34 cellular contexts compared by ENCODE assay signal in the genomic region with DNA sequence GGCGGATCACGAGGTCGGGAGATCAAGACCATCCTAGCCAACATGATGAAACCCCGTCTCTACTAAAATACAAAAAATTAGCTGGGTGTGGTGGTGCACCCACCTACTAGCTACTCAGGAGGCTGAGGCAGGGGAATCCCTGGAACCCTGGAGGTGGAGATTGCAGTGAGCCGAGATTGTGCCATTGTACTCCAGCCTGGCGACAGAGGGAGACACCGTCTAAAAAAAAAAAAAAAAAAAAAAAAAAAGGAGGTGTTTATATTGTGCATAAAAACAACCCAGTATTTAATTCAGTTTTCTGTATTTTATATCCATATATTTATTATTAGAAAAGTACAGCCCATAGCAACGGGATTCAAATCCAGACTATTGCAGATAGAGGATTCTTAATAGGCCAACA.
"Had no signal": no experiment of that assay in that cellular context is flagged by ENCODE, and none has a peak within 500 bp of the region (broad histone marks: within the 10 kb centered on the region; RNA-seq: fewer than 3 reads in every experiment).

No MANE protein-coding gene starts in this region.

- DNase-seq: activated effector memory CD4-positive, alpha-beta T cell treated with anti-CD3 and anti-CD28 coated beads, Interleukin-2, amount 50 U/mL, for 16 hours; activated effector memory CD4-positive, alpha-beta T cell treated with Interleukin-2 at 50 U/mL for 16 hours; activated gamma-delta T cell; activated gamma-delta T cell treated with Interleukin-2 at 50 U/mL for 16 hours; activated naive CD4-positive, alpha-beta T cell; activated naive CD4-positive, alpha-beta T cell treated with anti-CD3 and anti-CD28 coated beads for 36 hours; activated naive CD4-positive, alpha-beta T cell treated with anti-CD3 and anti-CD28 coated beads, Interleukin-2, amount 10 ng/mL, durations not matched to agents 7 days and 5 days; activated naive CD4-positive, alpha-beta T cell treated with anti-CD3 and anti-CD28 coated beads, Interleukin-2, amount 50 U/mL, for 16 hours; activated naive CD4-positive, alpha-beta T cell treated with Interleukin-2 at 50 U/mL for 16 hours; activated naive CD8-positive, alpha-beta T cell treated with anti-CD3 and anti-CD28 coated beads for 36 hours; activated naive CD8-positive, alpha-beta T cell treated with anti-CD3 and anti-CD28 coated beads, Interleukin-2, amount 10 ng/mL, durations not matched to agents 7 days and 5 days; activated naive CD8-positive, alpha-beta T cell treated with anti-CD3 and anti-CD28 coated beads, Interleukin-2, amount 50 U/mL, for 24 hours; activated T-cell treated with anti-CD3 and anti-CD28 coated beads for 4 hours; activated T-cell treated with anti-CD3 and anti-CD28 coated beads, Interleukin-2, amount 50 U/mL, for 1 hour; activated T-cell treated with anti-CD3 and anti-CD28 coated beads, Interleukin-2, amount 50 U/mL, for 24 hours; activated T-cell treated with anti-CD3 and anti-CD28 coated beads, Interleukin-2, amount 50 U/mL, for 4 hours; activated T-cell treated with anti-CD3 and anti-CD28 coated beads, Interleukin-2, amount 50 U/mL, for 48 hours; activated T-cell treated with anti-CD3 and anti-CD28 coated beads, Interleukin-2, amount 50 U/mL, for 72 hours; adrenal gland; amniotic stem cell; amygdala; anterior cingulate cortex; aorta; body of pancreas; brain microvascular endothelial cell; caudate nucleus; central memory CD4-positive, alpha-beta T cell; cerebellar nuclear complex had no signal

- FAIRE-seq: bronchial epithelial cell had no signal

- H3K27me3 ChIP-seq: adrenal gland, ascending aorta, body of pancreas, brain microvascular endothelial cell, breast epithelium, cardiac muscle cell had no signal

- H3K4me3 ChIP-seq: adrenal gland, ascending aorta, body of pancreas, breast epithelium, cardiac muscle cell had no signal

- H3K27ac ChIP-seq: adrenal gland, ascending aorta, body of pancreas, brain microvascular endothelial cell, breast epithelium, cardiac muscle cell had no signal

- ATAC-seq: activated naive CD4-positive, alpha-beta T cell treated with anti-CD3 and anti-CD28 coated beads, Interleukin-2, amount 50 U/mL, for 72 hours; activated naive CD8-positive, alpha-beta T cell treated with anti-CD3 and anti-CD28 coated beads, Interleukin-2, amount 50 U/mL, for 24 hours; activated T-cell treated with anti-CD3 and anti-CD28 coated beads, Interleukin-2, amount 50 U/mL, for 4 hours; activated T-cell treated with anti-CD3 and anti-CD28 coated beads, Interleukin-2, amount 50 U/mL, for 72 hours; activated T-helper 17 cell treated with anti-CD3 and anti-CD28 coated beads, Interleukin-2, amount 50 U/mL, for 72 hours; body of pancreas had no signal

- H3K9me3 ChIP-seq: adrenal gland, body of pancreas had no signal

- H3K4me1 ChIP-seq: adrenal gland, ascending aorta, body of pancreas, breast epithelium had no signal

- H3K36me3 ChIP-seq: adrenal gland, ascending aorta, brain microvascular endothelial cell, breast epithelium, cardiac muscle cell had no signal
